11 cellular contexts compared by ENCODE assay signal in genomic region chr6:119922814-119923213, GRCh38.
"Had no signal": no experiment of that assay in that cellular context is flagged by ENCODE, and none has a peak within 500 bp of the region (broad histone marks: within the 10 kb centered on the region; RNA-seq: fewer than 3 reads in every experiment).

No MANE protein-coding gene starts in this region.

- ATAC-seq: GM23338, HCT116 had no signal

- H3K9me3 ChIP-seq: HAP-1 had no signal

- H2AFZ ChIP-seq: GM23248, GM23338 had no signal

- DNase-seq: GM23248, GOT3, H7, H9, HCEC 1CT, HFFc6 had no signal

- H3K9ac ChIP-seq: GM23248 had no signal

- H3K36me3 ChIP-seq: HAP-1 had no signal

- H3K4me1 ChIP-seq: HAP-1 had no signal

- H3K27ac ChIP-seq: GM23248 had no signal

- FAIRE-seq: H1, H54 had no signal

- H3K4me2 ChIP-seq: GM23338 had no signal

- H3K4me3 ChIP-seq: GM23248, GM23338, HAP-1 had no signal
